In the genomic region with DNA sequence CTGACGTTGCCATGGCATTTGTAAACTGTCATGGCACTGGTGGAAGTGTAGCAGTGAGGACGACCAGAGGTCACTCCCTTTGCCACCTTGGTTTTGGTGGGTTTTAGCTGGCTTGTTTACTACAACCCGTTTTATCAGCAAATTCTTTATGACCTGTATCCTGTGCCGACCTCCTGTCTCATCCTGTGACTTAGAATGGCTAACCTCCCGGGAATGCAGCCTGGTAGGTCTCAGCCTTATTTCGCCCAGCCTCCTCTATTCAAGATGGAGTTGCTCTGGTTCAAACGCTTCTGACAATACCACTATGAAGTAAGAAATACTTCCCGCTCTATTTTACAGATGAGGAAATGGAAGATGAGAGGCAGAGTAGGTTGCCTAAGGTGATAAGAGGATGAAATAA, we compare ENCODE assay signal across 1 cellular context.
A peak's percentile ranks its signal among the peaks of the same experiment; 100 is the strongest.
TF ChIP-seq lines count a peak whose summit lies in the region.

No MANE protein-coding gene starts in this region.

TF ChIP-seq in K562, 482 proteins besides CTCF, POLR2A, EP300 and RAD21:
- no peak for TF ChIP-seq ZNF696 (CRISPR knock-in tag; conservative IDR thresholded peaks at IDR 0.05)
- TF ChIP-seq, protein P1, sequence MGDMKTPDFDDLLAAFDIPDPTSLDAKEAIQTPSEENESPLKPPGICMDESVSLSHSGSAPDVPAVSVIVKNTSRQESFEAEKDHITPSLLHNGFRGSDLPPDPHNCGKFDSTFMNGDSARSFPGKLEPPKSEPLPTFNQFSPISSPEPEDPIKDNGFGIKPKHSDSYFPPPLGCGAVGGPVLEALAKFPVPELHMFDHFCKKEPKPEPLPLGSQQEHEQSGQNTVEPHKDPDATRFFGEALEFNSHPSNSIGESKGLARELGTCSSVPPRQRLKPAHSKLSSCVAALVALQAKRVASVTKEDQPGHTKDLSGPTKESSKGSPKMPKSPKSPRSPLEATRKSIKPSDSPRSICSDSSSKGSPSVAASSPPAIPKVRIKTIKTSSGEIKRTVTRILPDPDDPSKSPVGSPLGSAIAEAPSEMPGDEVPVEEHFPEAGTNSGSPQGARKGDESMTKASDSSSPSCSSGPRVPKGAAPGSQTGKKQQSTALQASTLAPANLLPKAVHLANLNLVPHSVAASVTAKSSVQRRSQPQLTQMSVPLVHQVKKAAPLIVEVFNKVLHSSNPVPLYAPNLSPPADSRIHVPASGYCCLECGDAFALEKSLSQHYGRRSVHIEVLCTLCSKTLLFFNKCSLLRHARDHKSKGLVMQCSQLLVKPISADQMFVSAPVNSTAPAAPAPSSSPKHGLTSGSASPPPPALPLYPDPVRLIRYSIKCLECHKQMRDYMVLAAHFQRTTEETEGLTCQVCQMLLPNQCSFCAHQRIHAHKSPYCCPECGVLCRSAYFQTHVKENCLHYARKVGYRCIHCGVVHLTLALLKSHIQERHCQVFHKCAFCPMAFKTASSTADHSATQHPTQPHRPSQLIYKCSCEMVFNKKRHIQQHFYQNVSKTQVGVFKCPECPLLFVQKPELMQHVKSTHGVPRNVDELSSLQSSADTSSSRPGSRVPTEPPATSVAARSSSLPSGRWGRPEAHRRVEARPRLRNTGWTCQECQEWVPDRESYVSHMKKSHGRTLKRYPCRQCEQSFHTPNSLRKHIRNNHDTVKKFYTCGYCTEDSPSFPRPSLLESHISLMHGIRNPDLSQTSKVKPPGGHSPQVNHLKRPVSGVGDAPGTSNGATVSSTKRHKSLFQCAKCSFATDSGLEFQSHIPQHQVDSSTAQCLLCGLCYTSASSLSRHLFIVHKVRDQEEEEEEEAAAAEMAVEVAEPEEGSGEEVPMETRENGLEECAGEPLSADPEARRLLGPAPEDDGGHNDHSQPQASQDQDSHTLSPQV (IDR thresholded peaks at IDR 0.05), result 0 out of 2 replicates have a peak, but pooled peaks have one; percentile 52
